Comparison of ENCODE assay signal across 9 cellular contexts in genomic region chr11:118051611-118052461, GRCh38. TPM values are rescaled to one million over a fixed set of nuclear protein-coding genes. Genes with fewer than 3 reads are reported as not detected.
DNase-seq lines count a peak whose midpoint lies in the region; ATAC-seq, FAIRE-seq and TF ChIP-seq lines count a peak whose summit lies in the region.
"Had no signal": no experiment of that assay in that cellular context is flagged by ENCODE, and none has a peak within 500 bp of the region (broad histone marks: within the 10 kb centered on the region; RNA-seq: fewer than 3 reads in every experiment).

No MANE protein-coding gene starts in this region.

- no peak for TF ChIP-seq POLR2A in GM12891 (IDR thresholded peaks at IDR 0.05; ENCODE audit: low read depth, low read length)

- no peaks in the 10 kb centered on the region for H3K36me3 Mint-ChIP-seq in T-cell

- CTCF ChIA-PET in T-cell (lab: Charles Lee): interaction anchor here (0.6 to 7.8 kb wide), 21 partner anchors 10 to 244 kb away, joined by 3 to 138 read pairs (median 5); partner anchors contain the start of gene IL10RA (in 1 of the 2)

- H3K4me3 ChIP-seq in WERI-Rb-1 (ENCODE audit: low read depth, low read length): no peak overlapping the region

- H3K9me3 ChIP-seq in WERI-Rb-1 (ENCODE audit: severe bottlenecking): no peaks in the 10 kb centered on the region

- peaks cover 60 to 62% (median 61%) of the 10 kb centered on the region in 3 donors for H3K4me1 Mint-ChIP-seq in T-cell

- peak; percentile 96 to 97 (median 97) for ATAC-seq in T-cell (replicated peaks in 1 of 4)
- ATAC-seq in HG02870 (IDR thresholded peaks at IDR 0.05; ENCODE audit: unreplicated experiment): no peak
- no peak for ATAC-seq in GM18868 (IDR thresholded peaks at IDR 0.05; ENCODE audit: unreplicated experiment)

- peak; percentile 80 for FAIRE-seq in GM12891 (lab: Jason Lieb, UNC)

- peak overlapping the region; percentile 9 to 63 (median 59) for H3K4me3 Mint-ChIP-seq in T-cell

- POLR2A ChIA-PET in T-cell (lab: Charles Lee): interaction anchor here in 1 of 2 donors (0.6 to 1.2 kb wide), 3 partner anchors 65 to 178 kb away, joined by 3 to 6 read pairs (median 5); no protein-coding TSS in a partner anchor

- H3K27me3 ChIP-seq in WERI-Rb-1 (ENCODE audit: insufficient read depth, low read depth, severe bottlenecking): no peaks in the 10 kb centered on the region

- H3K27me3 Mint-ChIP-seq in T-cell: peaks cover 0 to 1% of the 10 kb centered on the region in 2 donors

- no peaks in the 10 kb centered on the region for H3K36me3 ChIP-seq in WERI-Rb-1

- no peaks in the 10 kb centered on the region for H3K9me3 Mint-ChIP-seq in T-cell

- DNase-seq in GM12891 (ENCODE audit: insufficient read length, low spot score) (no peak), T-cell (peak; percentile 57 to 90 (median 78)), T1000 (lab: John Stamatoyannopoulos, UW) (no peak), WERI-Rb-1 (no peak)
- DNase-seq in activated gamma-delta T cell treated with anti-CD3 and anti-CD28 coated beads, Interleukin-2, amount 50 U/mL, for 16 hours (ENCODE audit: low read depth): peak; percentile 58
- DNase-seq in stimulated activated CD4-positive, alpha-beta T cell treated with anti-CD3 and anti-CD28 coated beads, Interleukin-1b, Interleukin-23, amount 100 ng/mL, for 4 hours (ENCODE audit: low read depth in 2 of 2): peak; percentile 18 to 49
- DNase-seq: NCI-H774 had no signal

- H3K27ac Mint-ChIP-seq in T-cell: peak overlapping the region; percentile 97 to 99

- TF ChIP-seq CTCF in WERI-Rb-1 (IDR thresholded peaks at IDR 0.05; ENCODE audit: low read depth, low read length): no peak

- no peak overlapping the region for H3K27ac ChIP-seq in WERI-Rb-1

TF ChIP-seq in GM12891, 5 proteins besides CTCF, POLR2A, EP300 and RAD21:
- TF ChIP-seq TAF1 (IDR thresholded peaks at IDR 0.05; ENCODE audit: low read depth, low read length) (no peak), POU2F2 (IDR thresholded peaks at IDR 0.05; ENCODE audit: low read depth, low read length) (no peak), POLR2AphosphoS5 (IDR thresholded peaks at IDR 0.05; ENCODE audit: low read depth, low read length) (no peak), PAX5 (IDR thresholded peaks at IDR 0.05; ENCODE audit: insufficient read depth, low read length, severe bottlenecking) (no peak), SPI1 (IDR thresholded peaks at IDR 0.05; ENCODE audit: low read depth, low read length) (no peak)

RNA-seq across cellular contexts. Expression of gene TMPRSS4, which starts 25.0 kb away (rescaled TPM):
- polyA plus RNA-seq in GM12891 (2012; ENCODE audit: low read depth, missing spikeins): not detected
- total RNA-seq in T-cell: under 1 TPM in 2 of 5 donors, not detected in 3; 0.51 to 0.66 TPM

RNA-seq across cellular contexts. Expression of gene SMIM35, which starts 34.9 kb away (rescaled TPM):
- polyA plus RNA-seq in GM12891 (2012; ENCODE audit: low read depth, missing spikeins): 0.03 TPM
- 1 to 10 TPM in 1 of 5 donors, under 1 TPM in 4; 0.28 to 1.0 (median 0.36) TPM for total RNA-seq in T-cell

Comparison
In these comparisons a context has a peak if more than half of its experiments do, and no peak if none do; other contexts are left out.
1. DNase-seq: peak in T-cell (34 of 34), activated gamma-delta T cell treated with anti-CD3 and anti-CD28 coated beads, Interleukin-2, amount 50 U/mL, for 16 hours (single experiment) and stimulated activated CD4-positive, alpha-beta T cell treated with anti-CD3 and anti-CD28 coated beads, Interleukin-1b, Interleukin-23, amount 100 ng/mL, for 4 hours (2 of 2); none in GM12891 (single experiment), T1000 (single experiment) and WERI-Rb-1 (single experiment).
2. ATAC-seq: peak in T-cell (4 of 4); none in HG02870 (single experiment) and GM18868 (single experiment).